Comparison of ENCODE assay signal across 10 cellular contexts in the genomic region with DNA sequence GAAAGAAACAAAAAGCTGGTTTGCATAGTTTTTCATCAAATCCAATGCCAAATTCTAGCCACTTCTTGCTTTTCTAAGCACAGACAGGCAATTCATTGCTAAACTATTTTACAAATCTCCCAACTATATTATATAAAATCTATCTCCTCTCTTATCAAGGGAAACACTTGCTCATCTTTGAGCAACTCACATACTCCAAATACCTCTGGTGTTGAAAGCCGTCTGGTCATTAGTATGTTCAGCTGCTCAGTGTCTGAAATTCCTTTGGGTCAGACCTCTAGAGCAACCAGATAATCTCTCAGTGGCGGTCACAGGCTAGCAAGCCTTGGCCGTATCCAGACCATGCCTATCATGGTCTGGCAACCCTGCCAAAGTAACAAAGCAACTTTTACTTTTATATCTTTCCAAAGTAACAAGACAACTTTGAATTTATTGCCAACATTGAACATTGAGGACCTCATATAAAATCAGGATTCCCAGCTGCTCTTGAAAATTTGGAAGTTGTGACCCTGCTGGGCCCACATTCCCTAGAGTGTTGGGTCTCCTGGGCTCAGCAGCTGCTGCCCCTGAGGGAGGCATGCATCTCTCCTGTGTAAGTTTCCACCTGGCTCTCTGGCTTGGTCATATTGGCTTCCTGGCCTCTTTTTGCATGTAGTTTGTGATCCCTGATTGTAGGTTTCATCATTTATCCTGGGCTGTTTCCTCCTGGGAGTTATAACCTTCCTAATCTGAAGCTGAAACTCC. TPM values are rescaled to one million over a fixed set of nuclear protein-coding genes. Genes with fewer than 3 reads are reported as not detected.
DNase-seq lines count a peak whose midpoint lies in the region; ATAC-seq and TF ChIP-seq lines count a peak whose summit lies in the region.
"Had no signal": no experiment of that assay in that cellular context is flagged by ENCODE, and none has a peak within 500 bp of the region (broad histone marks: within the 10 kb centered on the region; RNA-seq: fewer than 3 reads in every experiment).

No MANE protein-coding gene starts in this region.

- no peaks in the 10 kb centered on the region for H3K36me3 ChIP-seq in skeletal muscle satellite cell (ENCODE audit: insufficient read depth, low read length)
- H3K36me3 ChIP-seq: SJSA1 had no signal

- H3K4me2 ChIP-seq in skeletal muscle satellite cell (ENCODE audit: low read length) = peak overlapping the region; percentile 0

- intact Hi-C loops in activated CD4-positive, alpha-beta T cell treated with anti-CD3 and anti-CD28 coated beads, Interleukin-2, amount 10 ng/mL, durations not matched to agents 24 days and 14 days (cut with micrococcal nuclease) = loop anchor here (2.0 to 5.0 kb wide), 3 partner anchors 176 to 260 kb away; no protein-coding TSS in a partner anchor
- intact Hi-C loops in dorsolateral prefrontal cortex (cut with DNase I) = no loop called here
- intact Hi-C loops in activated naive CD4-positive, alpha-beta T cell treated with anti-CD3 and anti-CD28 coated beads for 36 hours (cut with micrococcal nuclease) = no loop called here

- CTCF ChIA-PET in activated naive CD4-positive, alpha-beta T cell treated with anti-CD3 and anti-CD28 coated beads for 36 hours (lab: Charles Lee) = interaction anchor here (0.9 to 1.7 kb wide), 2 partner anchors 27 to 107 kb away, joined by 3 to 5 read pairs; no protein-coding TSS in a partner anchor

- no peak overlapping the region for H3K27ac ChIP-seq in dorsolateral prefrontal cortex
- H3K27ac ChIP-seq: SJSA1 had no signal

- no peak for ATAC-seq in effector memory CD8-positive, alpha-beta T cell (replicated peaks)
- ATAC-seq in HG02798 (IDR thresholded peaks at IDR 0.05; ENCODE audit: poor library complexity, unreplicated experiment) = no peak

- H3K4me1 Mint-ChIP-seq in activated CD4-positive, alpha-beta T cell treated with anti-CD3 and anti-CD28 coated beads, Interleukin-2, amount 10 ng/mL, durations not matched to agents 24 days and 14 days = peaks cover 28% of the 10 kb centered on the region
- H3K4me1 Mint-ChIP-seq in effector memory CD8-positive, alpha-beta T cell (ENCODE audit: low read depth in 2 of 2) = peaks cover 62 to 68% of the 10 kb centered on the region in 2 donors
- H3K4me1 Mint-ChIP-seq in activated naive CD4-positive, alpha-beta T cell treated with anti-CD3 and anti-CD28 coated beads for 36 hours (ENCODE audit: low read depth) = peaks cover 10% of the 10 kb centered on the region

- H3K4me3 ChIP-seq in skeletal muscle satellite cell (ENCODE audit: low read length) = no peak overlapping the region
- no peak overlapping the region for H3K4me3 ChIP-seq in dorsolateral prefrontal cortex
- H3K4me3 ChIP-seq: SJSA1 had no signal

- peak overlapping the region; percentile 35 for H3K4me3 Mint-ChIP-seq in activated CD4-positive, alpha-beta T cell treated with anti-CD3 and anti-CD28 coated beads, Interleukin-2, amount 10 ng/mL, durations not matched to agents 24 days and 14 days
- peak overlapping the region; percentile 64 to 75 for H3K4me3 Mint-ChIP-seq in effector memory CD8-positive, alpha-beta T cell
- no peak overlapping the region for H3K4me3 Mint-ChIP-seq in activated naive CD4-positive, alpha-beta T cell treated with anti-CD3 and anti-CD28 coated beads for 36 hours

- H3K9me3 Mint-ChIP-seq in activated CD4-positive, alpha-beta T cell treated with anti-CD3 and anti-CD28 coated beads, Interleukin-2, amount 10 ng/mL, durations not matched to agents 24 days and 14 days = no peaks in the 10 kb centered on the region
- no peaks in the 10 kb centered on the region for H3K9me3 Mint-ChIP-seq in effector memory CD8-positive, alpha-beta T cell
- peaks cover 7% of the 10 kb centered on the region for H3K9me3 Mint-ChIP-seq in activated naive CD4-positive, alpha-beta T cell treated with anti-CD3 and anti-CD28 coated beads for 36 hours

- no peaks in the 10 kb centered on the region for H3K9me3 ChIP-seq in skeletal muscle satellite cell (replicated peaks; ENCODE audit: low read length)
- H3K9me3 ChIP-seq: SJSA1 had no signal

- peak; percentile 50 for DNase-seq in activated CD4-positive, alpha-beta T cell treated with anti-CD3 and anti-CD28 coated beads, Interleukin-2, amount 10 ng/mL, durations not matched to agents 24 days and 14 days
- no peak for DNase-seq in activated CD4-positive, alpha-beta T cell treated with anti-CD3 and anti-CD28 coated beads, Interleukin-2, amount 50 U/mL, for 48 hours
- DNase-seq in HS-27A (ENCODE audit: low read depth) (peak; percentile 76), dorsolateral prefrontal cortex (no peak)
- no peak for DNase-seq in effector memory CD8-positive, alpha-beta T cell
- DNase-seq in activated naive CD4-positive, alpha-beta T cell treated with anti-CD3 and anti-CD28 coated beads for 36 hours = no peak
- DNase-seq: hypothalamus had no signal

- no peak for TF ChIP-seq CTCF in dorsolateral prefrontal cortex (IDR thresholded peaks at IDR 0.05 in 54 of 56, conservative IDR thresholded peaks at IDR 0.05 in 2 of 56; ENCODE audit: low read depth in 1 of 56, partially characterized antibody in 56 of 56)

- H3K27ac Mint-ChIP-seq in activated CD4-positive, alpha-beta T cell treated with anti-CD3 and anti-CD28 coated beads, Interleukin-2, amount 10 ng/mL, durations not matched to agents 24 days and 14 days = peak overlapping the region; percentile 87
- peak overlapping the region; percentile 89 to 91 for H3K27ac Mint-ChIP-seq in effector memory CD8-positive, alpha-beta T cell
- H3K27ac Mint-ChIP-seq in activated naive CD4-positive, alpha-beta T cell treated with anti-CD3 and anti-CD28 coated beads for 36 hours = no peak overlapping the region

- peaks cover 42% of the 10 kb centered on the region for H3K4me1 ChIP-seq in skeletal muscle satellite cell (ENCODE audit: control insufficient read depth, insufficient read depth, low read length)
- H3K4me1 ChIP-seq: SJSA1 had no signal

- peaks cover 10% of the 10 kb centered on the region for H3K27me3 Mint-ChIP-seq in activated CD4-positive, alpha-beta T cell treated with anti-CD3 and anti-CD28 coated beads, Interleukin-2, amount 10 ng/mL, durations not matched to agents 24 days and 14 days
- H3K27me3 Mint-ChIP-seq in effector memory CD8-positive, alpha-beta T cell = peaks cover 0 to 9% of the 10 kb centered on the region in 2 donors
- peaks cover 3% of the 10 kb centered on the region for H3K27me3 Mint-ChIP-seq in activated naive CD4-positive, alpha-beta T cell treated with anti-CD3 and anti-CD28 coated beads for 36 hours (ENCODE audit: low read depth)

- H3K9ac ChIP-seq in skeletal muscle satellite cell (ENCODE audit: low read depth, low read length) = peak overlapping the region; percentile 44

- H3K27me3 ChIP-seq in skeletal muscle satellite cell (ENCODE audit: control insufficient read depth, insufficient read depth, low read length) = no peaks in the 10 kb centered on the region
- no peaks in the 10 kb centered on the region for H3K27me3 ChIP-seq in dorsolateral prefrontal cortex
- H3K27me3 ChIP-seq: SJSA1 had no signal

- H3K36me3 Mint-ChIP-seq in activated CD4-positive, alpha-beta T cell treated with anti-CD3 and anti-CD28 coated beads, Interleukin-2, amount 10 ng/mL, durations not matched to agents 24 days and 14 days (ENCODE audit: low read depth) = no peaks in the 10 kb centered on the region
- peaks cover 13% of the 10 kb centered on the region for H3K36me3 Mint-ChIP-seq in effector memory CD8-positive, alpha-beta T cell (ENCODE audit: insufficient read depth)
- no peaks in the 10 kb centered on the region for H3K36me3 Mint-ChIP-seq in activated naive CD4-positive, alpha-beta T cell treated with anti-CD3 and anti-CD28 coated beads for 36 hours (ENCODE audit: low read depth)

RNA-seq across cellular contexts. Expression of a gene that starts 56.8 kb away (rescaled TPM):
- 10.9 and 12.2 TPM in 2 replicates for total RNA-seq in activated CD4-positive, alpha-beta T cell treated with anti-CD3 and anti-CD28 coated beads, Interleukin-2, amount 10 ng/mL, durations not matched to agents 24 days and 14 days
- 10.4 and 17.9 TPM in 2 replicates for total RNA-seq in skeletal muscle satellite cell (2012; rRNA removed)
- 10 to 100 TPM; 27.5 to 66.3 (median 41.3) TPM for total RNA-seq in dorsolateral prefrontal cortex
- 10 to 100 TPM; 10.6 to 11.1 TPM for total RNA-seq in activated naive CD4-positive, alpha-beta T cell treated with anti-CD3 and anti-CD28 coated beads for 36 hours

Comparison
In these comparisons a context has a peak if more than half of its experiments do, and no peak if none do; other contexts are left out.
1. DNase-seq: peak in activated CD4-positive, alpha-beta T cell treated with anti-CD3 and anti-CD28 coated beads, Interleukin-2, amount 10 ng/mL, durations not matched to agents 24 days and 14 days (single experiment) and HS-27A (single experiment); none in activated CD4-positive, alpha-beta T cell treated with anti-CD3 and anti-CD28 coated beads, Interleukin-2, amount 50 U/mL, for 48 hours (0 of 2), effector memory CD8-positive, alpha-beta T cell (0 of 3), dorsolateral prefrontal cortex (0 of 10) and activated naive CD4-positive, alpha-beta T cell treated with anti-CD3 and anti-CD28 coated beads for 36 hours (single experiment).